Comparison of ENCODE assay signal across 12 cellular contexts in the genomic region with DNA sequence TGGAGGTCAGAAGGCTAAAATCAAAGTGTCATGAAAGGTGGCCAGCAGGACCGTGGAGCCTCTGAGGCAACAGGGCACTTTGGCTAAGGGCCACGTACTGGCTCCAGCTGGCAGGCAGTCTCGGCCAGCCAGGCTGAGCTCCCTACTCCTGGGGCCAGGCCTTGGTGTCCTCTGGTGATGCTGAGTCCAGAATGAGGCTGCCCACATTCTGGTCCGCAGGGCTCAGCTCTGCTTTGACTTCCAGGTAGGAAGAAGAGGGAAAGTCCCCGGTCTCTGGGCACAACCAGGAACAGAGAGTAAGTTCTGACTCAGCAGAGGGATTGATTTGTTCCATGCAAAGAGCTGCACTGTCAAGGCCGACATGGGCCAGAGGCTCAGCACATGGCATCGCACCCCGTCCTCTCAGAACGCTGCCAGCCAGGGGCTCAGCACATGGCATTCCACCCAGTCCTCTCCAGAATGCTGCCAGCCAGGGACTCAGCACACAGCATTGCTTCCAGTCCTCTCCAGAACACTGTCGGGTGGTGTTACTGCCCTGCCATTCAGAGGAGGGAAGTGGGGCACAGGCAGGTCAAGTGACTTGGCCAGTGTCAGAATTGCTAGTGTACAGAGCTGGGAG. TPM values are rescaled to one million over a fixed set of nuclear protein-coding genes. Genes with fewer than 3 reads are reported as not detected.
DNase-seq lines count a peak whose midpoint lies in the region; ATAC-seq, FAIRE-seq and TF ChIP-seq lines count a peak whose summit lies in the region.
"Not testable (repeated sequence)": the region's sequence is repeated elsewhere in the genome, so short reads cannot be mapped to it uniquely, and the experiment has no call there.
"Had no signal": no experiment of that assay in that cellular context is flagged by ENCODE, and none has a peak within 500 bp of the region (broad histone marks: within the 10 kb centered on the region; RNA-seq: fewer than 3 reads in every experiment).

No MANE protein-coding gene starts in this region.

- ATAC-seq in Panc1 (peak; percentile 44; the same call in 1 of the 2 replicates), Right ventricle myocardium inferior (peak; percentile 55), pancreas (peak in 3 of 4 donors; percentile 80 to 88 (median 81))
- ATAC-seq in HepG2: not testable (repeated sequence)

- H3K4me3 ChIP-seq in Panc1 (ENCODE audit: low read depth in 2 of 2, low read length in 2 of 2); bronchial epithelial cell (ENCODE audit: low read depth, low read length); keratinocyte (ENCODE audit: control insufficient read depth in 2 of 3, extremely low read depth in 1 of 3, insufficient read depth in 2 of 3, low read depth in 1 of 3, low read length in 3 of 3); HepG2 (replicated peaks in 1 of 3; ENCODE audit: insufficient read depth in 1 of 3, low read depth in 2 of 3, low read length in 3 of 3); pancreas; small intestine (ENCODE audit: low read depth in 1 of 2, low read length in 2 of 2): not testable (repeated sequence)

- not testable (repeated sequence) for H3K9me1 ChIP-seq in keratinocyte (ENCODE audit: control insufficient read depth, extremely low read depth, insufficient read depth, low read length)

- WGBS in HepG2 (ENCODE audit: low lambda C conversion rate): 0% methylated on average over 1 of the region's 10 CpGs
- WGBS in pancreas, 2 donors: 27 to 50% methylated on average over 6 of the region's 10 CpGs
- whole genome bisulfite sequencing in small intestine, 3 donors: 30 to 65% (median 60%) methylated on average over 3 to 5 of the region's 10 CpGs

- TF ChIP-seq POLR2A in HepG2 (IDR thresholded peaks at IDR 0.05; ENCODE audit: insufficient read depth in 1 of 2, low read depth in 2 of 2, low read length in 2 of 2): not testable (repeated sequence)

- POLR2A ChIA-PET in Panc1 (lab: Charles Lee); HepG2 (lab: Yijun Ruan, JAX): not testable (repeated sequence)

- TF ChIP-seq CTCF in Panc1 (IDR thresholded peaks at IDR 0.05); bronchial epithelial cell (IDR thresholded peaks at IDR 0.05; ENCODE audit: insufficient read depth, low read length, severe bottlenecking); keratinocyte (optimal IDR thresholded peaks at IDR 0.05 in 1 of 3, IDR thresholded peaks at IDR 0.05 in 1 of 3, conservative IDR thresholded peaks at IDR 0.05 in 1 of 3; ENCODE audit: extremely low read depth in 1 of 3, insufficient read depth in 2 of 3, low read length in 3 of 3); HepG2 (CRISPR knock-in tag; IDR thresholded peaks at IDR 0.05); pancreas (IDR thresholded peaks at IDR 0.05): not testable (repeated sequence)

- CTCF ChIA-PET in Panc1 (lab: Charles Lee); HepG2 (lab: Yijun Ruan, JAX; ENCODE audit: low intra/inter-chr PET ratio, low total read pairs): not testable (repeated sequence)

- dilution Hi-C loops in keratinocyte (cut with MboI; ENCODE audit: extremely low pct_ligation_motif_present, low sequenced_read_pairs): not testable (repeated sequence)

- intact Hi-C loops in Panc1 (cut with micrococcal nuclease; ENCODE audit: unreplicated experiment); Right ventricle myocardium inferior (cut with DNase I); HepG2 (cut with micrococcal nuclease; ENCODE audit: unreplicated experiment); pancreas (cut with DNase I): not testable (repeated sequence)

- not testable (repeated sequence) for H3K79me2 ChIP-seq in keratinocyte (ENCODE audit: control insufficient read depth, insufficient read depth, low read length); HepG2 (ENCODE audit: insufficient read depth, low read length)

- BruUV-seq in Panc1 (replicated peaks; lab: Mats Ljungman, UMichigan); HepG2 (replicated peaks; lab: Mats Ljungman, UMichigan): not testable (repeated sequence)

- H3K9me3 ChIP-seq in Panc1 (ENCODE audit: control insufficient read depth, insufficient read depth, low read depth, low read length); keratinocyte (ENCODE audit: control insufficient read depth, low read depth, low read length); HepG2 (ENCODE audit: low read length); pancreas; small intestine (ENCODE audit: control insufficient read depth, low read depth): not testable (repeated sequence)

- in situ Hi-C loops in Panc1 (cut with HindIII; ENCODE audit: low pct_unique_long_range_greater_than_20kb, low sequenced_read_pairs); HepG2 (cut with HindIII; ENCODE audit: extremely low pct_ligation_motif_present, low pct_unique_long_range_greater_than_20kb): not testable (repeated sequence)

- DNase-seq in Panc1 (ENCODE audit: low read depth, low spot score); bronchial epithelial cell (ENCODE audit: low read depth); Right ventricle myocardium inferior (ENCODE audit: missing footprints); keratinocyte (ENCODE audit: low read depth, low spot score); HepG2 (ENCODE audit: low spot score); urothelium cell line (ENCODE audit: low spot score): not testable (repeated sequence)
- peak in 1 of 6 donors; percentile 14 for DNase-seq in pancreas
- DNase-seq in small intestine: peak; percentile 49

- H3K27me3 ChIP-seq in Panc1 (ENCODE audit: control insufficient read depth, insufficient read depth, low read length); bronchial epithelial cell (ENCODE audit: control insufficient read depth, insufficient read depth, low read length); keratinocyte (ENCODE audit: control insufficient read depth, extremely low read depth, insufficient read depth, low read length); HepG2 (ENCODE audit: control insufficient read depth in 1 of 2, insufficient read depth in 2 of 2, low read length in 2 of 2); pancreas; small intestine (ENCODE audit: control insufficient read depth in 2 of 2, insufficient read depth in 2 of 2, low read length in 2 of 2): not testable (repeated sequence)

- FAIRE-seq in bronchial epithelial cell (lab: Jason Lieb, UNC) (peak; percentile 83), keratinocyte (lab: Jason Lieb, UNC) (peak; percentile 78), urothelium cell line (lab: Jason Lieb, UNC) (peak; percentile 77)
- not testable (repeated sequence) for FAIRE-seq in HepG2 (lab: Jason Lieb, UNC); pancreas (lab: Jason Lieb, UNC); small intestine (lab: Jason Lieb, UNC)

- not testable (repeated sequence) for H2AFZ ChIP-seq in keratinocyte (ENCODE audit: control insufficient read depth, low read length); HepG2 (ENCODE audit: low read length)

- H3K27ac ChIP-seq in Panc1 (ENCODE audit: low read length); keratinocyte (ENCODE audit: control insufficient read depth, insufficient read depth, low read length); HepG2 (ENCODE audit: extremely low read length, insufficient read depth, low read length); pancreas; small intestine (ENCODE audit: low read depth in 1 of 2, low read length in 1 of 2): not testable (repeated sequence)

- H3K36me3 ChIP-seq in Panc1 (ENCODE audit: control insufficient read depth, insufficient read depth, low read length); bronchial epithelial cell (ENCODE audit: control insufficient read depth, insufficient read depth, low read length); keratinocyte (ENCODE audit: control insufficient read depth in 2 of 2, extremely low read depth in 1 of 2, insufficient read depth in 2 of 2, low read length in 2 of 2); HepG2 (replicated peaks in 1 of 2; ENCODE audit: control insufficient read depth in 1 of 2, insufficient read depth in 2 of 2, low read length in 2 of 2); pancreas; small intestine (ENCODE audit: control insufficient read depth in 2 of 2, insufficient read depth in 2 of 2, low read length in 2 of 2): not testable (repeated sequence)

- not testable (repeated sequence) for H3K9ac ChIP-seq in keratinocyte (ENCODE audit: control insufficient read depth, extremely low read depth, insufficient read depth, low read length); HepG2 (ENCODE audit: insufficient read depth, low read depth, low read length)

- not testable (repeated sequence) for H3K4me2 ChIP-seq in keratinocyte (ENCODE audit: control insufficient read depth, extremely low read depth, insufficient read depth, low read depth, low read length); HepG2 (ENCODE audit: low read depth, low read length)

- not testable (repeated sequence) for TF ChIP-seq RAD21 in HepG2 (CRISPR knock-in tag; IDR thresholded peaks at IDR 0.05)

- H3K4me1 ChIP-seq in Panc1 (ENCODE audit: control insufficient read depth, insufficient read depth, low read length); keratinocyte (ENCODE audit: control insufficient read depth, extremely low read depth, insufficient read depth, low read length); HepG2 (ENCODE audit: insufficient read depth, low read length); pancreas; small intestine (ENCODE audit: control insufficient read depth in 2 of 2, insufficient read depth in 1 of 2, low read depth in 1 of 2, low read length in 1 of 2): not testable (repeated sequence)

- TF ChIP-seq EP300 in HepG2 (IDR thresholded peaks at IDR 0.05; ENCODE audit: low read depth in 2 of 2, low read length in 2 of 2); HepG2 (CRISPR knock-in tag; IDR thresholded peaks at IDR 0.05; ENCODE audit: borderline replicate concordance): not testable (repeated sequence)

- not testable (repeated sequence) for H4K20me1 ChIP-seq in keratinocyte (ENCODE audit: control insufficient read depth, extremely low read depth, insufficient read depth, low read length); HepG2 (ENCODE audit: insufficient read depth, low read length)

RNA-seq across cellular contexts. Expression of gene LGALS9C, which starts 2.5 kb away (rescaled TPM):
- total RNA-seq in Panc1 (2021; ENCODE audit: unreplicated experiment) (not detected), bronchial epithelial cell (0.38 TPM in 1 of 2 replicates, not detected in the other), Right ventricle myocardium inferior (not detected), HepG2 (2016; rRNA removed; fragmentation: Illumina TruSeq; extraction: Trizol) (not detected in 2 replicates), pancreas (under 1 TPM in 3 of 6 donors, not detected in 3; 0.06 to 0.22 (median 0.17) TPM)
- not detected for polyA plus RNA-seq in Panc1 (2012; ENCODE audit: insufficient read length)
- polyA plus RNA-seq in keratinocyte (1.7 to 6.8 TPM (median 5.7 TPM) in 3 replicates), HepG2 (2011; rRNA removed) (not detected in 2 replicates), pancreas (under 1 TPM in 1 of 2 donors, not detected in 1; 0.05 TPM), small intestine (10 to 100 TPM in 1 of 3 donors, 1 to 10 TPM in 2; 4.5 to 18.0 (median 10.0) TPM)
- polyA plus RNA-seq in keratinocyte (2011; ENCODE audit: low read depth): 3.6 TPM
- 1.1 and 1.2 TPM in 2 replicates for polyA plus RNA-seq in keratinocyte (2011; cell fraction: cytosol; rRNA removed)
- 16.6 and 22.7 TPM in 2 replicates for polyA plus RNA-seq in keratinocyte (2011; cell fraction: nucleus; rRNA removed)
- 2.0 and 2.7 TPM in 2 replicates for polyA plus RNA-seq in keratinocyte (2012; ENCODE audit: low replicate concordance)
- 1.5 to 20.1 TPM (median 12.7 TPM) in 3 replicates for polyA minus RNA-seq in keratinocyte
- polyA minus RNA-seq in keratinocyte (2011; cell fraction: cytosol; rRNA and poly(A)+ RNA removed): not detected
- polyA minus RNA-seq in keratinocyte (2011; cell fraction: nucleus; rRNA and poly(A)+ RNA removed): 5.8 and 11.9 TPM in 2 replicates
- total RNA-seq in HepG2 (2016; cell fraction: cytosol; rRNA removed; fragmentation: Illumina TruSeq; extraction: Trizol; ENCODE audit: low read depth): not detected in 2 replicates
- total RNA-seq in HepG2 (2016; cell fraction: insoluble cytoplasmic fraction; rRNA removed; fragmentation: Illumina TruSeq; extraction: Trizol): not detected in 2 replicates
- total RNA-seq in HepG2 (2016; cell fraction: membrane; rRNA removed; fragmentation: Illumina TruSeq; extraction: Trizol): not detected in 2 replicates
- not detected in 2 replicates for total RNA-seq in HepG2 (2016; cell fraction: nucleus; rRNA removed; fragmentation: Illumina TruSeq; extraction: Trizol)
- polyA plus RNA-seq in HepG2 (2011; cell fraction: cytosol; rRNA removed): not detected in 2 replicates
- polyA plus RNA-seq in HepG2 (2011; cell fraction: nucleus; rRNA removed): not detected in 2 replicates
- not detected in 2 replicates for polyA plus RNA-seq in HepG2 (2012)
- not detected in 2 replicates for polyA plus RNA-seq in HepG2 (2016; cell fraction: cytosol; fragmentation: Illumina TruSeq; extraction: Trizol; ENCODE audit: low read depth)
- not detected in 2 replicates for polyA plus RNA-seq in HepG2 (2016; cell fraction: insoluble cytoplasmic fraction; fragmentation: Illumina TruSeq; extraction: Trizol; ENCODE audit: low read depth)
- polyA plus RNA-seq in HepG2 (2016; cell fraction: membrane; fragmentation: Illumina TruSeq; extraction: Trizol; ENCODE audit: low read depth): not detected in 2 replicates
- polyA plus RNA-seq in HepG2 (2016; cell fraction: nucleus; fragmentation: Illumina TruSeq; extraction: Trizol; ENCODE audit: insufficient read depth, low read depth): not detected in 2 replicates
- 1.0 TPM in 1 of 2 replicates, not detected in the other for polyA minus RNA-seq in HepG2 (2011; rRNA and poly(A)+ RNA removed; ENCODE audit: low replicate concordance)
- polyA minus RNA-seq in HepG2 (2011; cell fraction: cytosol; rRNA and poly(A)+ RNA removed): not detected in 2 replicates
- polyA minus RNA-seq in HepG2 (2011; cell fraction: nucleus; rRNA and poly(A)+ RNA removed): not detected in 2 replicates
- total RNA-seq: Caco-2; CD4-positive, alpha-beta T cell; GM23248; H4 had no signal
- polyA plus RNA-seq: GM23248 had no signal
